17 cellular contexts compared by ENCODE assay signal in genomic region chr2:1318366-1319009, GRCh38.
DNase-seq lines count a peak whose midpoint lies in the region; TF ChIP-seq lines count a peak whose summit lies in the region.
"Had no signal": no experiment of that assay in that cellular context is flagged by ENCODE, and none has a peak within 500 bp of the region (broad histone marks: within the 10 kb centered on the region; RNA-seq: fewer than 3 reads in every experiment).

No MANE protein-coding gene starts in this region.

- dilution Hi-C loops in mammary epithelial cell (cut with HindIII; ENCODE audit: low sequenced_read_pairs) = no loop called here

- DNase-seq in ELF-1 (ENCODE audit: low read depth, low spot score) (peak; percentile 16), astrocyte of the spinal cord (ENCODE audit: low read depth, low spot score) (peak; percentile 31), mesenchymal stem cell (no peak), smooth muscle cell of the brain vasculature (ENCODE audit: low read depth, low spot score) (peak; percentile 21), HAP-1 (ENCODE audit: low spot score in 2 of 2) (no peak), retina (no peak), mammary epithelial cell (no peak)
- DNase-seq: 8988T; AML-193; Caco-2; CD8-positive, alpha-beta memory T cell; DND-41; GF-D8; GOT3; H9 had no signal

- H3K4me2 ChIP-seq in mesenchymal stem cell (ENCODE audit: low read length, poor library complexity, severe bottlenecking) = peak overlapping the region; percentile 51
- H3K4me2 ChIP-seq in mammary epithelial cell (ENCODE audit: insufficient read depth, low read depth, low read length) = no peak overlapping the region
- H3K4me2 ChIP-seq: BLaER1 had no signal

- H2BK12ac ChIP-seq in mesenchymal stem cell (ENCODE audit: low read length in 2 of 2) = no peak overlapping the region

- H3K4ac ChIP-seq in mesenchymal stem cell (ENCODE audit: low read depth in 1 of 2, low read length in 2 of 2) = no peak overlapping the region

- no peaks in the 10 kb centered on the region for H3K79me2 ChIP-seq in mammary epithelial cell (ENCODE audit: insufficient read depth, low read length)

- H3K4me1 ChIP-seq in mesenchymal stem cell (ENCODE audit: control insufficient read depth, insufficient read depth, low read depth, low read length) (peaks cover 5% of the 10 kb centered on the region), HAP-1 (no peaks in the 10 kb centered on the region), mammary epithelial cell (ENCODE audit: insufficient read depth, low read length) (no peaks in the 10 kb centered on the region)
- H3K4me1 ChIP-seq: BLaER1, Caco-2 had no signal

- no peak overlapping the region for H4K91ac ChIP-seq in mesenchymal stem cell (ENCODE audit: low read length)

- intact Hi-C loops in mammary epithelial cell (cut with micrococcal nuclease) = no loop called here

- 78% methylated on average over 19 of the region's 19 CpGs for WGBS in mesenchymal stem cell
- 62% methylated on average over 18 of the region's 19 CpGs for WGBS in mammary epithelial cell (ENCODE audit: low coverage, missing lambda C conversion rate)

- H3K36me3 ChIP-seq in mesenchymal stem cell (ENCODE audit: control insufficient read depth in 1 of 2, insufficient read depth in 2 of 2, low read depth in 1 of 2, low read length in 2 of 2) (no peaks in the 10 kb centered on the region), HAP-1 (replicated peaks) (no peaks in the 10 kb centered on the region), mammary epithelial cell (ENCODE audit: insufficient read depth, low read length) (no peaks in the 10 kb centered on the region)
- H3K36me3 ChIP-seq: BLaER1 had no signal

- TF ChIP-seq CTCF in astrocyte of the spinal cord (IDR thresholded peaks at IDR 0.05; ENCODE audit: low read depth, low read length) (no peak), mammary epithelial cell (conservative IDR thresholded peaks at IDR 0.05 in 1 of 2, IDR thresholded peaks at IDR 0.05 in 1 of 2; ENCODE audit: extremely low read depth in 1 of 2, insufficient read depth in 1 of 2, low read depth in 1 of 2, low read length in 2 of 2) (no peak)

- H2AFZ ChIP-seq in mesenchymal stem cell (ENCODE audit: low read depth, low read length) (no peak overlapping the region), mammary epithelial cell (ENCODE audit: low read depth, low read length) (no peak overlapping the region)

- H3K18ac ChIP-seq in mesenchymal stem cell (ENCODE audit: low read depth in 1 of 2, low read length in 2 of 2) = no peak overlapping the region

- H2BK5ac ChIP-seq in mesenchymal stem cell (ENCODE audit: low read depth, low read length, poor library complexity, severe bottlenecking) = no peak overlapping the region

- no peak overlapping the region for H3K14ac ChIP-seq in mesenchymal stem cell (ENCODE audit: low read length in 2 of 2)

- CTCF ChIA-PET in mammary epithelial cell (lab: Charles Lee; ENCODE audit: low non-redundant PET) = no interaction called here

- BruUV-seq in mammary epithelial cell (replicated peaks; lab: Mats Ljungman, UMichigan) = no TSS peak

- no peaks in the 10 kb centered on the region for H4K20me1 ChIP-seq in mammary epithelial cell (ENCODE audit: insufficient read depth, low read length)
- H4K20me1 ChIP-seq: BLaER1 had no signal

- H2BK15ac ChIP-seq in mesenchymal stem cell (ENCODE audit: low read depth, poor library complexity, severe bottlenecking) = no peak overlapping the region

- no peak overlapping the region for H4K8ac ChIP-seq in mesenchymal stem cell (ENCODE audit: low read length)

- H2AK5ac ChIP-seq in mesenchymal stem cell (ENCODE audit: low read length, severe bottlenecking) = no peak overlapping the region

- H3K23ac ChIP-seq in mesenchymal stem cell (ENCODE audit: low read length in 2 of 2) = no peak overlapping the region

- H3K27me3 ChIP-seq in mesenchymal stem cell (ENCODE audit: control insufficient read depth in 1 of 2, insufficient read depth in 1 of 2, low read length in 2 of 2) (no peaks in the 10 kb centered on the region), HAP-1 (ENCODE audit: low read depth) (no peaks in the 10 kb centered on the region), mammary epithelial cell (ENCODE audit: insufficient read depth, low read length) (no peaks in the 10 kb centered on the region)
- H3K27me3 ChIP-seq: BLaER1 had no signal

- no peaks in the 10 kb centered on the region for H3K9me3 ChIP-seq in mesenchymal stem cell (ENCODE audit: control insufficient read depth, low read length)
- H3K9me3 ChIP-seq in HAP-1 = no peaks in the 10 kb centered on the region
- H3K9me3 ChIP-seq in mammary epithelial cell (replicated peaks; ENCODE audit: insufficient read depth, low read length) = peaks cover 20% of the 10 kb centered on the region
- H3K9me3 ChIP-seq: BLaER1, Caco-2 had no signal

- H3K4me3 ChIP-seq in astrocyte of the spinal cord (ENCODE audit: low read depth, low read length) (no peak overlapping the region), mesenchymal stem cell (ENCODE audit: insufficient read depth in 1 of 2, low read depth in 1 of 2, low read length in 2 of 2) (no peak overlapping the region), HAP-1 (no peak overlapping the region), mammary epithelial cell (replicated peaks in 1 of 3; ENCODE audit: insufficient read depth in 1 of 3, low read depth in 2 of 3, low read length in 3 of 3) (no peak overlapping the region)
- H3K4me3 ChIP-seq: BLaER1 had no signal

- no peaks in the 10 kb centered on the region for H3K79me1 ChIP-seq in mesenchymal stem cell (replicated peaks; ENCODE audit: low read length, poor library complexity, severe bottlenecking)

- H3K9ac ChIP-seq in mesenchymal stem cell (ENCODE audit: low read length) = no peak overlapping the region
- no peak overlapping the region for H3K9ac ChIP-seq in mammary epithelial cell (ENCODE audit: insufficient read depth, low read length)
- H3K9ac ChIP-seq: BLaER1 had no signal

- in situ Hi-C loops in astrocyte of the spinal cord (cut with HindIII; ENCODE audit: low sequenced_read_pairs) (no loop called here), HAP-1 (cut with MboI; ENCODE audit: low sequenced_read_pairs) (no loop called here), mammary epithelial cell (cut with MboI; ENCODE audit: low sequenced_read_pairs in 2 of 2) (no loop called here)

- no peak overlapping the region for H3K27ac ChIP-seq in mesenchymal stem cell (ENCODE audit: low read length, poor library complexity, severe bottlenecking)
- H3K27ac ChIP-seq in mammary epithelial cell (ENCODE audit: insufficient read depth, low read depth, low read length) = no peak overlapping the region
- H3K27ac ChIP-seq: BLaER1, HL-60 had no signal

- no peak overlapping the region for H2BK120ac ChIP-seq in mesenchymal stem cell (ENCODE audit: low read depth, low read length)

Comparison
In these comparisons a context has a peak if more than half of its experiments do, and no peak if none do; other contexts are left out.
1. DNase-seq: peak in ELF-1 (single experiment), astrocyte of the spinal cord (single experiment) and smooth muscle cell of the brain vasculature (single experiment); none in mesenchymal stem cell (single experiment), HAP-1 (0 of 2), retina (single experiment) and mammary epithelial cell (single experiment).